In the genomic region with DNA sequence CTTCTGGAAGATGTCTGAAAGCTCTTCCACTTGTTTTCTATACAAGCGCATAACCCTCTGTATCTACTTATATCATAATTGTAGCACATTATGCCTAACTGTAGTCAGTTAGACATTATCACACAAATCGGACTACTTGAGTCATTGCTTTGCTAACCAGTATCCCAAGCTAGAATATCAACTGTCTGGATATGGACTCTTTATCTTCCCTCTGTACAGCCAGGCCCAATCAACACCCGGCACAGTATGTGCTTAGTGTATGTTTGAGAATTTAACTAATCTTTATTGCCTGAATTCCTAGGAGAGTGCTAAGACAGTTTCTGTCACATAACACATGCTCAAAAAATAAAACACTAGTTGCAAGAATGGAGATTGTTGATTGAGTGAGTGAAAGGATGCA, we compare ENCODE assay signal across 20 cellular contexts.
DNase-seq lines count a peak whose midpoint lies in the region; ATAC-seq, FAIRE-seq and TF ChIP-seq lines count a peak whose summit lies in the region.
"Had no signal": no experiment of that assay in that cellular context is flagged by ENCODE, and none has a peak within 500 bp of the region (broad histone marks: within the 10 kb centered on the region; RNA-seq: fewer than 3 reads in every experiment).

No MANE protein-coding gene starts in this region.

- H3K27ac Mint-ChIP-seq in stimulated activated memory B cell treated with anti-CD40 and anti-IgM and Interleukin-4, amounts not matched to agents 10 μg/mL and 1 μg/mL and 100 μg/mL, for 72 hours, result no peak overlapping the region
- H3K27ac Mint-ChIP-seq: B cell; CD8-positive, alpha-beta T cell; HFFc6 had no signal

- H4K12ac ChIP-seq in trophoblast cell (ENCODE audit: low read depth, low read length), result no peak overlapping the region

- no peak overlapping the region for H3K14ac ChIP-seq in trophoblast cell (ENCODE audit: low read length)

- no peak overlapping the region for H3K4ac ChIP-seq in trophoblast cell (ENCODE audit: low read depth, low read length)

- no peaks in the 10 kb centered on the region for H4K20me1 ChIP-seq in hepatocyte (ENCODE audit: insufficient read depth, poor library complexity, severe bottlenecking)
- H4K20me1 ChIP-seq: BLaER1 treated with 17β-estradiol and CSF1 and Interleukin-3, amounts not matched to agents 10 nM and 100 nM had no signal

- H3K27me3 ChIP-seq in hepatocyte, result no peaks in the 10 kb centered on the region
- H3K27me3 ChIP-seq in trophoblast cell (ENCODE audit: insufficient read depth, low read length), result no peaks in the 10 kb centered on the region
- H3K27me3 ChIP-seq: BLaER1 treated with 17β-estradiol and CSF1 and Interleukin-3, amounts not matched to agents 10 nM and 100 nM had no signal

- H3K9me2 ChIP-seq in hepatocyte (replicated peaks; ENCODE audit: insufficient read depth), result no peaks in the 10 kb centered on the region

- no peaks in the 10 kb centered on the region for H3K79me2 ChIP-seq in hepatocyte
- no peaks in the 10 kb centered on the region for H3K79me2 ChIP-seq in trophoblast cell (ENCODE audit: control insufficient read depth, insufficient read depth, low read length, poor library complexity)

- H2BK120ac ChIP-seq in trophoblast cell (ENCODE audit: insufficient read depth, low read length, poor library complexity), result no peak overlapping the region

- no peak overlapping the region for H2BK12ac ChIP-seq in trophoblast cell (ENCODE audit: low read length)

- no peak overlapping the region for H3K18ac ChIP-seq in trophoblast cell (ENCODE audit: low read length)

- peak; percentile 48 for FAIRE-seq in H54 (lab: Jason Lieb, UNC)
- FAIRE-seq: D721Med, GM19239, H1, HepG2 had no signal

- H2AK5ac ChIP-seq in trophoblast cell (ENCODE audit: low read length), result no peak overlapping the region

- no peaks in the 10 kb centered on the region for H3K36me3 Mint-ChIP-seq in stimulated activated memory B cell treated with anti-CD40 and anti-IgM and Interleukin-4, amounts not matched to agents 10 μg/mL and 1 μg/mL and 100 μg/mL, for 72 hours
- H3K36me3 Mint-ChIP-seq: CD8-positive, alpha-beta T cell had no signal

- peak overlapping the region; percentile 18 for H3K4me2 ChIP-seq in hepatocyte
- no peak overlapping the region for H3K4me2 ChIP-seq in trophoblast cell (ENCODE audit: low read length)
- H3K4me2 ChIP-seq: BLaER1 treated with 17β-estradiol and CSF1 and Interleukin-3, amounts not matched to agents 10 nM and 100 nM; KMS-11 had no signal

- no peaks in the 10 kb centered on the region for H3K79me1 ChIP-seq in trophoblast cell (ENCODE audit: low read length)

- H2AFZ ChIP-seq in hepatocyte (no peak overlapping the region), trophoblast cell (ENCODE audit: insufficient read depth, low read length, poor library complexity) (no peak overlapping the region)

- no peak overlapping the region for H3K9ac ChIP-seq in trophoblast cell (ENCODE audit: low read length)
- H3K9ac ChIP-seq: BLaER1 treated with 17β-estradiol and CSF1 and Interleukin-3, amounts not matched to agents 10 nM and 100 nM; KMS-11 had no signal

- TF ChIP-seq CTCF in hepatocyte (IDR thresholded peaks at IDR 0.05; ENCODE audit: poor library complexity), result no peak

- H3K27me3 Mint-ChIP-seq in stimulated activated memory B cell treated with anti-CD40 and anti-IgM and Interleukin-4, amounts not matched to agents 10 μg/mL and 1 μg/mL and 100 μg/mL, for 72 hours, result no peaks in the 10 kb centered on the region
- H3K27me3 Mint-ChIP-seq: B cell had no signal

- no peak overlapping the region for H3K27ac ChIP-seq in hepatocyte
- H3K27ac ChIP-seq in trophoblast cell (ENCODE audit: low read depth, low read length), result no peak overlapping the region
- H3K27ac ChIP-seq: BLaER1 treated with 17β-estradiol and CSF1 and Interleukin-3, amounts not matched to agents 10 nM and 100 nM; KMS-11 had no signal

- H3K9me3 ChIP-seq in hepatocyte (ENCODE audit: low read depth) (no peaks in the 10 kb centered on the region), trophoblast cell (ENCODE audit: insufficient read depth, low read depth, low read length) (no peaks in the 10 kb centered on the region)
- H3K9me3 ChIP-seq: BLaER1 treated with 17β-estradiol and CSF1 and Interleukin-3, amounts not matched to agents 10 nM and 100 nM had no signal

- CTCF ChIA-PET in HEK293T (lab: Yijun Ruan, JAX), result no interaction called here

- no peak overlapping the region for H3K4me3 Mint-ChIP-seq in stimulated activated memory B cell treated with anti-CD40 and anti-IgM and Interleukin-4, amounts not matched to agents 10 μg/mL and 1 μg/mL and 100 μg/mL, for 72 hours
- H3K4me3 Mint-ChIP-seq: B cell; CD8-positive, alpha-beta T cell; HFFc6 had no signal

- WGBS in hepatocyte (ENCODE audit: low lambda C conversion rate, missing lambda C conversion rate), result 61% methylated on average over 3 of the region's 3 CpGs
- WGBS in trophoblast cell (ENCODE audit: extremely low coverage, insufficient coverage, insufficient read length), result no CpG with 5 or more reads among the region's 3 CpGs

- no peak overlapping the region for H3K23ac ChIP-seq in trophoblast cell (ENCODE audit: low read length)

- TF ChIP-seq POLR2A in H54 (IDR thresholded peaks at IDR 0.05; ENCODE audit: low read depth, low read length), result no peak

- POLR2A ChIA-PET in HEK293T (lab: Yijun Ruan, JAX), result no interaction called here

- H4K91ac ChIP-seq in trophoblast cell (ENCODE audit: low read depth, low read length), result no peak overlapping the region

- H3K4me3 ChIP-seq in hepatocyte (no peak overlapping the region), trophoblast cell (ENCODE audit: low read depth, low read length) (no peak overlapping the region)
- H3K4me3 ChIP-seq: BLaER1 treated with 17β-estradiol and CSF1 and Interleukin-3, amounts not matched to agents 10 nM and 100 nM had no signal

- H3K4me1 ChIP-seq in hepatocyte (ENCODE audit: insufficient read depth) (peaks cover 6% of the 10 kb centered on the region), trophoblast cell (ENCODE audit: control insufficient read depth in 1 of 2, insufficient read depth in 2 of 2, low read length in 2 of 2) (no peaks in the 10 kb centered on the region)

- ATAC-seq in stimulated activated memory B cell treated with anti-CD40 and anti-IgM and Interleukin-4, amounts not matched to agents 10 μg/mL and 1 μg/mL and 100 μg/mL, for 72 hours, result peak; percentile 31
- ATAC-seq in HG02870 (IDR thresholded peaks at IDR 0.05; ENCODE audit: unreplicated experiment), result no peak
- ATAC-seq: CD8-positive, alpha-beta T cell; HepG2 had no signal

- H3K9me3 Mint-ChIP-seq in stimulated activated memory B cell treated with anti-CD40 and anti-IgM and Interleukin-4, amounts not matched to agents 10 μg/mL and 1 μg/mL and 100 μg/mL, for 72 hours, result no peaks in the 10 kb centered on the region
- H3K9me3 Mint-ChIP-seq: CD8-positive, alpha-beta T cell; HFFc6 had no signal

- DNase-seq in H54 (ENCODE audit: insufficient read length, low spot score) (no peak), hepatocyte (ENCODE audit: low spot score) (peak; percentile 18), trophoblast cell (peak; percentile 31 to 47), HuH-7.5 (ENCODE audit: low spot score) (no peak), HEK293T (ENCODE audit: extremely low spot score) (no peak)
- DNase-seq: CD8-positive, alpha-beta T cell; DMS153; DMS79 treated with DMSO at 0.1 percent for 48 hours; GF-D8; HCEC 1CT; HFFc6 had no signal

- H3K4me1 Mint-ChIP-seq in stimulated activated memory B cell treated with anti-CD40 and anti-IgM and Interleukin-4, amounts not matched to agents 10 μg/mL and 1 μg/mL and 100 μg/mL, for 72 hours, result no peaks in the 10 kb centered on the region
- H3K4me1 Mint-ChIP-seq: B cell had no signal

- H4K8ac ChIP-seq in trophoblast cell (ENCODE audit: low read depth, low read length), result no peak overlapping the region

- H3K36me3 ChIP-seq in hepatocyte (replicated peaks; ENCODE audit: insufficient read depth, low read depth), result no peaks in the 10 kb centered on the region
- no peaks in the 10 kb centered on the region for H3K36me3 ChIP-seq in trophoblast cell (ENCODE audit: control insufficient read depth in 1 of 2, insufficient read depth in 2 of 2, low read length in 2 of 2)
- H3K36me3 ChIP-seq: BLaER1 treated with 17β-estradiol and CSF1 and Interleukin-3, amounts not matched to agents 10 nM and 100 nM had no signal

- no peak overlapping the region for H2BK5ac ChIP-seq in trophoblast cell (ENCODE audit: low read depth, low read length, poor library complexity)

TF ChIP-seq in HEK293T, 16 proteins besides CTCF, POLR2A, EP300 and RAD21:
- TF ChIP-seq FOXK2 (IDR thresholded peaks at IDR 0.05) (no peak), L3MBTL2 (conservative IDR thresholded peaks at IDR 0.05) (no peak), HDGF (IDR thresholded peaks at IDR 0.05; ENCODE audit: borderline replicate concordance) (no peak), ELF4 (IDR thresholded peaks at IDR 0.05) (no peak), CTBP1 (IDR thresholded peaks at IDR 0.05; ENCODE audit: borderline replicate concordance) (no peak), ZNF384 (IDR thresholded peaks at IDR 0.05) (no peak), BHLHE40 (IDR thresholded peaks at IDR 0.05; ENCODE audit: borderline replicate concordance) (no peak), LEF1 (IDR thresholded peaks at IDR 0.05; ENCODE audit: borderline replicate concordance) (no peak), TARDBP (IDR thresholded peaks at IDR 0.05) (no peak), NFRKB (IDR thresholded peaks at IDR 0.05) (no peak)
- TF ChIP-seq, protein P1, sequence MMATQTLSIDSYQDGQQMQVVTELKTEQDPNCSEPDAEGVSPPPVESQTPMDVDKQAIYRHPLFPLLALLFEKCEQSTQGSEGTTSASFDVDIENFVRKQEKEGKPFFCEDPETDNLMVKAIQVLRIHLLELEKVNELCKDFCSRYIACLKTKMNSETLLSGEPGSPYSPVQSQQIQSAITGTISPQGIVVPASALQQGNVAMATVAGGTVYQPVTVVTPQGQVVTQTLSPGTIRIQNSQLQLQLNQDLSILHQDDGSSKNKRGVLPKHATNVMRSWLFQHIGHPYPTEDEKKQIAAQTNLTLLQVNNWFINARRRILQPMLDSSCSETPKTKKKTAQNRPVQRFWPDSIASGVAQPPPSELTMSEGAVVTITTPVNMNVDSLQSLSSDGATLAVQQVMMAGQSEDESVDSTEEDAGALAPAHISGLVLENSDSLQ (IDR thresholded peaks at IDR 0.05), result no peak
TF ChIP-seq in HEK293T: peak in this region for 0.

Comparison
In these comparisons a context has a peak if more than half of its experiments do, and no peak if none do; other contexts are left out.
1. DNase-seq: peak in hepatocyte (single experiment) and trophoblast cell (2 of 2); none in H54 (single experiment), HuH-7.5 (single experiment) and HEK293T (single experiment).